13 cellular contexts compared by ENCODE assay signal in genomic region chr9:79977510-79978197, GRCh38.
"Had no signal": no experiment of that assay in that cellular context is flagged by ENCODE, and none has a peak within 500 bp of the region (broad histone marks: within the 10 kb centered on the region; RNA-seq: fewer than 3 reads in every experiment).

No MANE protein-coding gene starts in this region.

- ATAC-seq: activated CD4-positive, CD25-positive, alpha-beta regulatory T cell treated with anti-CD3 and anti-CD28 coated beads, Interleukin-2, amount 50 U/mL, for 24 hours; heart left ventricle; natural killer cell had no signal

- DNase-seq: activated T-cell treated with anti-CD3 and anti-CD28 coated beads, Interleukin-2, amount 50 U/mL, for 1 hour; brain microvascular endothelial cell; dermis blood vessel endothelial cell; endodermal cell; erythroblast; heart left ventricle; mammary epithelial cell; natural killer cell; ovary; T-helper 2 cell; thyroid gland had no signal

- H3K27ac ChIP-seq: brain microvascular endothelial cell, heart left ventricle, ovary, thyroid gland had no signal

- H3K9me3 ChIP-seq: heart left ventricle, ovary, thyroid gland had no signal

- H3K4me3 ChIP-seq: heart left ventricle, ovary, smooth muscle cell, thyroid gland had no signal

- H3K4me1 ChIP-seq: heart left ventricle, thyroid gland had no signal

- H3K36me3 ChIP-seq: brain microvascular endothelial cell, heart left ventricle, ovary, thyroid gland had no signal

- H3K27me3 ChIP-seq: brain microvascular endothelial cell, ovary, thyroid gland had no signal
